15 cellular contexts compared by ENCODE assay signal in genomic region chr11:33500865-33501479, GRCh38.
DNase-seq lines count a peak whose midpoint lies in the region; ATAC-seq and TF ChIP-seq lines count a peak whose summit lies in the region.
"Had no signal": no experiment of that assay in that cellular context is flagged by ENCODE, and none has a peak within 500 bp of the region (broad histone marks: within the 10 kb centered on the region; RNA-seq: fewer than 3 reads in every experiment).

No MANE protein-coding gene starts in this region.

- no peak overlapping the region for H2AFZ ChIP-seq in fibroblast of lung (ENCODE audit: low read length)

- no TSS peak for BruUV-seq in MCF 10A (replicated peaks; lab: Mats Ljungman, UMichigan)

- H3K4me3 Mint-ChIP-seq in MCF 10A (ENCODE audit: unreplicated experiment) = no peak overlapping the region
- H3K4me3 Mint-ChIP-seq in activated T-cell treated with anti-CD3 and anti-CD28 coated beads, Interleukin-2, amount 50 U/mL, for 4 hours = no peak overlapping the region
- H3K4me3 Mint-ChIP-seq: B cell; stimulated activated memory B cell treated with anti-CD40 and anti-IgM and Interleukin-4, amounts not matched to agents 10 μg/mL and 1 μg/mL and 100 μg/mL, for 72 hours had no signal

- H3K27me3 Mint-ChIP-seq in MCF 10A (ENCODE audit: insufficient read depth, unreplicated experiment) = peaks cover 86% of the 10 kb centered on the region
- peaks cover 9% of the 10 kb centered on the region for H3K27me3 Mint-ChIP-seq in activated T-cell treated with anti-CD3 and anti-CD28 coated beads, Interleukin-2, amount 50 U/mL, for 4 hours (ENCODE audit: low read depth)

- H3K27ac ChIP-seq in breast epithelium (no peak overlapping the region), SJCRH30 (no peak overlapping the region), fibroblast of lung (ENCODE audit: insufficient read depth, low read length) (no peak overlapping the region), testis (no peak overlapping the region)
- H3K27ac ChIP-seq: left ventricle myocardium inferior, WERI-Rb-1 had no signal

- no peak for ATAC-seq in activated T-cell treated with anti-CD3 and anti-CD28 coated beads, Interleukin-2, amount 50 U/mL, for 4 hours
- no peak for ATAC-seq in HG03342 (IDR thresholded peaks at IDR 0.05; ENCODE audit: unreplicated experiment)
- no peak for ATAC-seq in GM18505 (IDR thresholded peaks at IDR 0.05; ENCODE audit: unreplicated experiment)
- ATAC-seq: stimulated activated memory B cell treated with anti-CD40 and anti-IgM and Interleukin-4, amounts not matched to agents 10 μg/mL and 1 μg/mL and 100 μg/mL, for 72 hours had no signal

- no peaks in the 10 kb centered on the region for H3K36me3 Mint-ChIP-seq in MCF 10A (ENCODE audit: insufficient read depth, unreplicated experiment)
- H3K36me3 Mint-ChIP-seq in activated T-cell treated with anti-CD3 and anti-CD28 coated beads, Interleukin-2, amount 50 U/mL, for 4 hours (ENCODE audit: insufficient read depth) = no peaks in the 10 kb centered on the region
- H3K36me3 Mint-ChIP-seq: stimulated activated memory B cell treated with anti-CD40 and anti-IgM and Interleukin-4, amounts not matched to agents 10 μg/mL and 1 μg/mL and 100 μg/mL, for 72 hours had no signal

- H4K20me1 ChIP-seq in fibroblast of lung (ENCODE audit: control insufficient read depth, extremely low read depth, insufficient read depth, low read length) = no peaks in the 10 kb centered on the region

- peak; percentile 70 for DNase-seq in MCF 10A (ENCODE audit: unreplicated experiment)
- DNase-seq in breast epithelium (ENCODE audit: low spot score in 2 of 2) = no peak
- DNase-seq in SJCRH30 = peak; percentile 57 to 74
- peak; percentile 50 to 67 for DNase-seq in fibroblast of lung (ENCODE audit: low read depth in 2 of 2)
- DNase-seq in testis = peak; percentile 30
- DNase-seq in activated T-cell treated with anti-CD3 and anti-CD28 coated beads, Interleukin-2, amount 50 U/mL, for 4 hours = no peak
- DNase-seq: activated effector memory CD4-positive, alpha-beta T cell treated with Interleukin-2 at 50 U/mL for 16 hours; effector memory CD4-positive, alpha-beta T cell; left ventricle myocardium inferior; NCI-H1048; WERI-Rb-1 had no signal

- POLR2A ChIA-PET in MCF 10A (lab: Yijun Ruan, JAX) = interaction anchor here (0.7 kb wide), 1 partner anchor 526 kb away, joined by 3 read pairs; no protein-coding TSS in a partner anchor

- H3K79me2 ChIP-seq in fibroblast of lung (ENCODE audit: control insufficient read depth, insufficient read depth, low read length) = no peaks in the 10 kb centered on the region

- no peak overlapping the region for H3K4me2 ChIP-seq in fibroblast of lung (ENCODE audit: extremely low read depth, insufficient read depth, low read length)

- WGBS in testis, 2 donors = 25 to 32% methylated on average over 2 of the region's 2 CpGs

- TF ChIP-seq POLR2A in breast epithelium (IDR thresholded peaks at IDR 0.05) (no peak), testis (IDR thresholded peaks at IDR 0.05) (no peak), GM18505 (IDR thresholded peaks at IDR 0.05; ENCODE audit: borderline replicate concordance, extremely low read depth, insufficient read depth, insufficient read length) (no peak)

- intact Hi-C loops in MCF 10A (cut with micrococcal nuclease) (no loop called here), breast epithelium (cut with DNase I; ENCODE audit: low total_unique reads) (no loop called here), testis (cut with DNase I; ENCODE audit: low total_unique reads) (no loop called here)

- H3K27me3 ChIP-seq in breast epithelium = no peaks in the 10 kb centered on the region
- no peaks in the 10 kb centered on the region for H3K27me3 ChIP-seq in SJCRH30
- no peaks in the 10 kb centered on the region for H3K27me3 ChIP-seq in fibroblast of lung (ENCODE audit: control insufficient read depth, insufficient read depth, low read length)
- no peaks in the 10 kb centered on the region for H3K27me3 ChIP-seq in testis

- H3K9me3 ChIP-seq in breast epithelium (no peaks in the 10 kb centered on the region), SJCRH30 (replicated peaks) (no peaks in the 10 kb centered on the region), fibroblast of lung (ENCODE audit: control insufficient read depth, insufficient read depth, low read depth, low read length) (no peaks in the 10 kb centered on the region), testis (no peaks in the 10 kb centered on the region)

- no peak overlapping the region for H3K27ac Mint-ChIP-seq in MCF 10A (ENCODE audit: low read depth, unreplicated experiment)
- H3K27ac Mint-ChIP-seq: B cell; stimulated activated memory B cell treated with anti-CD40 and anti-IgM and Interleukin-4, amounts not matched to agents 10 μg/mL and 1 μg/mL and 100 μg/mL, for 72 hours had no signal

- H3K36me3 ChIP-seq in breast epithelium (no peaks in the 10 kb centered on the region), SJCRH30 (no peaks in the 10 kb centered on the region), fibroblast of lung (ENCODE audit: control insufficient read depth, insufficient read depth, low read length) (no peaks in the 10 kb centered on the region), testis (ENCODE audit: low read depth, missing control alignments) (no peaks in the 10 kb centered on the region)
- H3K36me3 ChIP-seq: left ventricle myocardium inferior, WERI-Rb-1 had no signal

- H3K4me3 ChIP-seq in breast epithelium (no peak overlapping the region), SJCRH30 (no peak overlapping the region), fibroblast of lung (replicated peaks in 1 of 4; ENCODE audit: control extremely low read depth in 1 of 4, insufficient read depth in 1 of 4, low read depth in 3 of 4, low read length in 4 of 4) (no peak overlapping the region), testis (no peak overlapping the region)
- H3K4me3 ChIP-seq: left ventricle myocardium inferior had no signal

- H3K4me1 ChIP-seq in breast epithelium = no peaks in the 10 kb centered on the region
- no peaks in the 10 kb centered on the region for H3K4me1 ChIP-seq in SJCRH30
- H3K4me1 ChIP-seq in fibroblast of lung (ENCODE audit: control insufficient read depth, extremely low read depth, insufficient read depth, low read length) = no peaks in the 10 kb centered on the region
- no peaks in the 10 kb centered on the region for H3K4me1 ChIP-seq in testis
- H3K4me1 ChIP-seq: left ventricle myocardium inferior had no signal

- H3K9ac ChIP-seq in fibroblast of lung (ENCODE audit: insufficient read depth, low read length) = no peak overlapping the region

- TF ChIP-seq CTCF in MCF 10A (IDR thresholded peaks at IDR 0.05; ENCODE audit: unreplicated experiment) = no peak
- no peak for TF ChIP-seq CTCF in breast epithelium (IDR thresholded peaks at IDR 0.05)
- TF ChIP-seq CTCF in fibroblast of lung (conservative IDR thresholded peaks at IDR 0.05 in 1 of 2, IDR thresholded peaks at IDR 0.05 in 1 of 2; ENCODE audit: low read depth in 1 of 2, low read length in 2 of 2) = no peak
- no peak for TF ChIP-seq CTCF in testis (IDR thresholded peaks at IDR 0.05)

- H3K4me1 Mint-ChIP-seq in MCF 10A (ENCODE audit: insufficient read depth, unreplicated experiment) = no peaks in the 10 kb centered on the region
- H3K4me1 Mint-ChIP-seq in activated T-cell treated with anti-CD3 and anti-CD28 coated beads, Interleukin-2, amount 50 U/mL, for 4 hours (ENCODE audit: low read depth) = no peaks in the 10 kb centered on the region
- H3K4me1 Mint-ChIP-seq: B cell; stimulated activated memory B cell treated with anti-CD40 and anti-IgM and Interleukin-4, amounts not matched to agents 10 μg/mL and 1 μg/mL and 100 μg/mL, for 72 hours had no signal

- H3K9me3 Mint-ChIP-seq in MCF 10A (ENCODE audit: unreplicated experiment) = no peaks in the 10 kb centered on the region
- H3K9me3 Mint-ChIP-seq in activated T-cell treated with anti-CD3 and anti-CD28 coated beads, Interleukin-2, amount 50 U/mL, for 4 hours = no peaks in the 10 kb centered on the region
- H3K9me3 Mint-ChIP-seq: stimulated activated memory B cell treated with anti-CD40 and anti-IgM and Interleukin-4, amounts not matched to agents 10 μg/mL and 1 μg/mL and 100 μg/mL, for 72 hours had no signal

- CTCF ChIA-PET in MCF 10A (lab: Yijun Ruan, JAX) = no interaction called here

Comparison
In these comparisons a context has a peak if more than half of its experiments do, and no peak if none do; other contexts are left out.
1. DNase-seq: peak in MCF 10A (single experiment), SJCRH30 (2 of 2), fibroblast of lung (2 of 2) and testis (single experiment); none in breast epithelium (0 of 2) and activated T-cell treated with anti-CD3 and anti-CD28 coated beads, Interleukin-2, amount 50 U/mL, for 4 hours (single experiment).